In genomic region chr11:16195659-16196058, GRCh38 we compare ENCODE assay signal across 1 cellular context.
TF ChIP-seq lines count a peak whose summit lies in the region.

No MANE protein-coding gene starts in this region.

TF ChIP-seq in K562, 482 proteins besides CTCF, POLR2A, EP300 and RAD21 (continued from another document):
- no peak for TF ChIP-seq NONO (IDR thresholded peaks at IDR 0.05; ENCODE audit: low read depth in 2 of 2, low read length in 1 of 2)
- TF ChIP-seq BRCA1 (IDR thresholded peaks at IDR 0.05) = no peak
- TF ChIP-seq BRCA1 (CRISPR knock-in tag; IDR thresholded peaks at IDR 0.05) = no peak
- no peak for TF ChIP-seq ARNT (IDR thresholded peaks at IDR 0.05)
- no peak for TF ChIP-seq ZNF507 (tag; conservative IDR thresholded peaks at IDR 0.05)
- no peak for TF ChIP-seq SNAPC5 (CRISPR knock-in tag; IDR thresholded peaks at IDR 0.05)
- no peak for TF ChIP-seq NKRF (IDR thresholded peaks at IDR 0.05; ENCODE audit: borderline replicate concordance)
- no peak for TF ChIP-seq FOXK1 (CRISPR knock-in tag; IDR thresholded peaks at IDR 0.05; ENCODE audit: borderline replicate concordance)
- no peak for TF ChIP-seq JUN (IDR thresholded peaks at IDR 0.05; ENCODE audit: borderline replicate concordance, low read depth, low read length)
- TF ChIP-seq JUN (CRISPR knock-in tag; IDR thresholded peaks at IDR 0.05; ENCODE audit: borderline replicate concordance) = no peak
- TF ChIP-seq MEF2D (tag; conservative IDR thresholded peaks at IDR 0.05; ENCODE audit: low read depth) = no peak
- TF ChIP-seq ZFP30 (CRISPR knock-in tag; IDR thresholded peaks at IDR 0.05; ENCODE audit: borderline replicate concordance) = no peak
- TF ChIP-seq ZNF41 (CRISPR knock-in tag; conservative IDR thresholded peaks at IDR 0.05) = no peak
